ENCODE assay signal across 20 cellular contexts in the genomic region with DNA sequence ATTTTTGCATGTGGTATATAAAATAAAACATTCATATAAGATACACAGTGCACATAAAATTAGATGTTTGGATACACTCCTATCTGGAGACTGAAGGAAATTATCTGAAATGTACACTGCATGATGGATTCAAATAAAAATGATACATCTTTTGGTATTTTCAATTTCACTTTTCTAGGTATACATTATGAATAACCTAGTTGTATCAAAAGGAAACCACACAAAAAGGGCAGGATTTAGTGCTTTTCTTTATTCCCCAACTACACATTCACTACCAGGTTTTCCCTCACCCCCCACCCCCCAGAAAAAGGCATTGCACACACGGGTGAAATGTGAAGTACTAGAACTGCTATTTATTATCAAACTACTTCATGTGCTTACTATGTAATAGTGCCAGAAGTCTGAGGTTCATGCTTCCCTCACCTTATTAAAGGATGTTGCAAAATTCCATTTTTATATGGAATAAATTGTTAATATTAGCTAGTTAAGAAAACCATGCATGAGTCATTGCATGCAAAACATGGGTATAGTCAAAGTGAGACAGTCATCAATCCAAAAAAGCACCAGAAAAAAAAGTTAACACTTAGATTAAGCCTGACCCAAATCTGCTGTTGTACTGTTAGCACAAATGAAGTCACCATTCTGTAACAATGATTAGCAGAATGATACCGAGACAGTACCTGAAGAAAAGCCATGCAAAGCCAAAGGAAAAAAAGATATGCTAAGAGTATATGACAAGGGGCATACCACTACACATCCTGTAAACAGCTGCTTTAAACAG. TPM values are rescaled to one million over a fixed set of nuclear protein-coding genes. Genes with fewer than 3 reads are reported as not detected.
DNase-seq lines count a peak whose midpoint lies in the region; ATAC-seq lines count a peak whose summit lies in the region.
"Had no signal": no experiment of that assay in that cellular context is flagged by ENCODE, and none has a peak within 500 bp of the region (broad histone marks: within the 10 kb centered on the region; RNA-seq: fewer than 3 reads in every experiment).

No MANE protein-coding gene starts in this region.

- H3K27me3 ChIP-seq in SJCRH30 = no peaks in the 10 kb centered on the region

- peaks cover 18% of the 10 kb centered on the region for H3K4me1 Mint-ChIP-seq in activated CD4-positive, alpha-beta memory T cell treated with anti-CD3 and anti-CD28 coated beads for 36 hours (ENCODE audit: low read depth)
- peaks cover 13% of the 10 kb centered on the region for H3K4me1 Mint-ChIP-seq in activated CD4-positive, alpha-beta memory T cell treated with anti-CD3 and anti-CD28 coated beads, Interleukin-2, amount 10 ng/mL, durations not matched to agents 7 days and 5 days
- H3K4me1 Mint-ChIP-seq in activated naive CD8-positive, alpha-beta T cell treated with anti-CD3 and anti-CD28 coated beads for 36 hours = peaks cover 22% of the 10 kb centered on the region
- H3K4me1 Mint-ChIP-seq: CD4-positive, CD25-positive, alpha-beta regulatory T cell had no signal

- peaks cover 44% of the 10 kb centered on the region for H3K36me3 Mint-ChIP-seq in activated CD4-positive, alpha-beta memory T cell treated with anti-CD3 and anti-CD28 coated beads for 36 hours
- H3K36me3 Mint-ChIP-seq in activated CD4-positive, alpha-beta memory T cell treated with anti-CD3 and anti-CD28 coated beads, Interleukin-2, amount 10 ng/mL, durations not matched to agents 7 days and 5 days (ENCODE audit: low read depth) = peaks cover 50% of the 10 kb centered on the region
- peaks cover 31% of the 10 kb centered on the region for H3K36me3 Mint-ChIP-seq in activated naive CD8-positive, alpha-beta T cell treated with anti-CD3 and anti-CD28 coated beads for 36 hours

- POLR2A ChIA-PET in activated CD4-positive, alpha-beta memory T cell treated with anti-CD3 and anti-CD28 coated beads for 36 hours (lab: Charles Lee) = no interaction called here
- POLR2A ChIA-PET in activated CD4-positive, alpha-beta memory T cell treated with anti-CD3 and anti-CD28 coated beads, Interleukin-2, amount 10 ng/mL, durations not matched to agents 7 days and 5 days (lab: Charles Lee) = interaction anchor here (1.7 kb wide), 1 partner anchor 14 kb away, joined by 3 read pairs; no protein-coding TSS in a partner anchor

- peak; percentile 28 for DNase-seq in activated CD4-positive, alpha-beta memory T cell treated with anti-CD3 and anti-CD28 coated beads for 36 hours
- no peak for DNase-seq in activated CD4-positive, alpha-beta memory T cell treated with anti-CD3 and anti-CD28 coated beads, Interleukin-2, amount 10 ng/mL, durations not matched to agents 7 days and 5 days
- no peak for DNase-seq in activated naive CD8-positive, alpha-beta T cell treated with anti-CD3 and anti-CD28 coated beads for 36 hours
- DNase-seq in SJCRH30 (no peak), NCI-H2227 treated with DMSO at 0.1 percent for 48 hours (lab: John Stamatoyannopoulos, UW) (no peak), ACHN (no peak)
- DNase-seq: CD4-positive, CD25-positive, alpha-beta regulatory T cell; cerebellar nuclear complex; hypothalamus; KG1; kidney glomerular epithelial cell; NCI-H1092 treated with DMSO at 0.1 percent for 48 hours had no signal

- H3K4me3 ChIP-seq in SJCRH30 = no peak overlapping the region
- H3K4me3 ChIP-seq: HAP-1 had no signal

- H3K36me3 ChIP-seq in SJCRH30 = peaks cover 48% of the 10 kb centered on the region

- no peaks in the 10 kb centered on the region for H3K27me3 Mint-ChIP-seq in activated CD4-positive, alpha-beta memory T cell treated with anti-CD3 and anti-CD28 coated beads for 36 hours
- H3K27me3 Mint-ChIP-seq in activated CD4-positive, alpha-beta memory T cell treated with anti-CD3 and anti-CD28 coated beads, Interleukin-2, amount 10 ng/mL, durations not matched to agents 7 days and 5 days = no peaks in the 10 kb centered on the region
- H3K27me3 Mint-ChIP-seq in activated naive CD8-positive, alpha-beta T cell treated with anti-CD3 and anti-CD28 coated beads for 36 hours = no peaks in the 10 kb centered on the region
- H3K27me3 Mint-ChIP-seq: CD4-positive, CD25-positive, alpha-beta regulatory T cell had no signal

- no peaks in the 10 kb centered on the region for H3K9me3 Mint-ChIP-seq in activated CD4-positive, alpha-beta memory T cell treated with anti-CD3 and anti-CD28 coated beads for 36 hours
- H3K9me3 Mint-ChIP-seq in activated CD4-positive, alpha-beta memory T cell treated with anti-CD3 and anti-CD28 coated beads, Interleukin-2, amount 10 ng/mL, durations not matched to agents 7 days and 5 days = no peaks in the 10 kb centered on the region
- no peaks in the 10 kb centered on the region for H3K9me3 Mint-ChIP-seq in activated naive CD8-positive, alpha-beta T cell treated with anti-CD3 and anti-CD28 coated beads for 36 hours
- H3K9me3 Mint-ChIP-seq: CD4-positive, CD25-positive, alpha-beta regulatory T cell had no signal

- ATAC-seq in GM18502 (IDR thresholded peaks at IDR 0.05; ENCODE audit: poor library complexity, unreplicated experiment) (peak; percentile 48), HG02938 (IDR thresholded peaks at IDR 0.05; ENCODE audit: unreplicated experiment) (peak; percentile 40)

- in situ Hi-C loops in ACHN (cut with HindIII; ENCODE audit: low pct_ligation_motif_present, low pct_unique_long_range_greater_than_20kb, low sequenced_read_pairs) = no loop called here

- CTCF ChIA-PET in activated CD4-positive, alpha-beta memory T cell treated with anti-CD3 and anti-CD28 coated beads for 36 hours (lab: Charles Lee) = no interaction called here
- CTCF ChIA-PET in activated CD4-positive, alpha-beta memory T cell treated with anti-CD3 and anti-CD28 coated beads, Interleukin-2, amount 10 ng/mL, durations not matched to agents 7 days and 5 days (lab: Charles Lee) = no interaction called here

- H3K27ac ChIP-seq in SJCRH30 = no peak overlapping the region
- H3K27ac ChIP-seq: HL-60 had no signal

- H3K4me3 Mint-ChIP-seq in activated CD4-positive, alpha-beta memory T cell treated with anti-CD3 and anti-CD28 coated beads for 36 hours = no peak overlapping the region
- H3K4me3 Mint-ChIP-seq in activated CD4-positive, alpha-beta memory T cell treated with anti-CD3 and anti-CD28 coated beads, Interleukin-2, amount 10 ng/mL, durations not matched to agents 7 days and 5 days = no peak overlapping the region
- no peak overlapping the region for H3K4me3 Mint-ChIP-seq in activated naive CD8-positive, alpha-beta T cell treated with anti-CD3 and anti-CD28 coated beads for 36 hours
- H3K4me3 Mint-ChIP-seq: CD4-positive, CD25-positive, alpha-beta regulatory T cell had no signal

- H3K9me3 ChIP-seq in SJCRH30 (replicated peaks) = no peaks in the 10 kb centered on the region
- H3K9me3 ChIP-seq: HAP-1 had no signal

- H3K4me1 ChIP-seq in SJCRH30 = no peaks in the 10 kb centered on the region
- H3K4me1 ChIP-seq: HAP-1 had no signal

- intact Hi-C loops in activated CD4-positive, alpha-beta memory T cell treated with anti-CD3 and anti-CD28 coated beads for 36 hours (cut with micrococcal nuclease) = loop anchor here (2.0 to 10.0 kb wide), 3 partner anchors 58 to 184 kb away; partner anchors contain the start of genes FAM13B and HNRNPA0

- H3K27ac Mint-ChIP-seq in activated CD4-positive, alpha-beta memory T cell treated with anti-CD3 and anti-CD28 coated beads for 36 hours = peak overlapping the region; percentile 77
- H3K27ac Mint-ChIP-seq in activated CD4-positive, alpha-beta memory T cell treated with anti-CD3 and anti-CD28 coated beads, Interleukin-2, amount 10 ng/mL, durations not matched to agents 7 days and 5 days = no peak overlapping the region
- H3K27ac Mint-ChIP-seq in activated naive CD8-positive, alpha-beta T cell treated with anti-CD3 and anti-CD28 coated beads for 36 hours = peak overlapping the region; percentile 90

RNA-seq across cellular contexts. Expression of gene PKD2L2, which starts 49.3 kb away (rescaled TPM):
- total RNA-seq in activated CD4-positive, alpha-beta memory T cell treated with anti-CD3 and anti-CD28 coated beads for 36 hours = not detected
- under 1 TPM in 1 of 2 experiments, not detected in 1; 0.30 TPM for total RNA-seq in activated CD4-positive, alpha-beta memory T cell treated with anti-CD3 and anti-CD28 coated beads, Interleukin-2, amount 10 ng/mL, durations not matched to agents 7 days and 5 days
- not detected for total RNA-seq in activated naive CD8-positive, alpha-beta T cell treated with anti-CD3 and anti-CD28 coated beads for 36 hours
- not detected in 2 replicates for total RNA-seq in SJCRH30 (2014; rRNA removed; shearing (Covaris generic))
- total RNA-seq: A673; CD4-positive, CD25-positive, alpha-beta regulatory T cell; mesenteric fat pad; pulmonary artery endothelial cell; subcutaneous adipose tissue had no signal
